In genomic region chr18:77073336-77074093, GRCh38 we compare ENCODE assay signal across 11 cellular contexts. TPM values are rescaled to one million over a fixed set of nuclear protein-coding genes. Genes with fewer than 3 reads are reported as not detected.
A peak's percentile ranks its signal among the peaks of the same experiment; 100 is the strongest.
DNase-seq lines count a peak whose midpoint lies in the region; ATAC-seq and TF ChIP-seq lines count a peak whose summit lies in the region.
"Had no signal": no experiment of that assay in that cellular context is flagged by ENCODE, and none has a peak within 500 bp of the region (broad histone marks: within the 10 kb centered on the region; RNA-seq: fewer than 3 reads in every experiment).

No MANE protein-coding gene starts in this region.

- peaks cover 76% of the 10 kb centered on the region for H3K4me1 Mint-ChIP-seq in dendritic cell treated with granulocyte-macrophage colony-stimulating factor and Interleukin-4, amounts not matched to agents 40 ng/mL and 50 ng/mL, for 4 days (ENCODE audit: low read depth)

- H3K27me3 Mint-ChIP-seq in dendritic cell treated with granulocyte-macrophage colony-stimulating factor and Interleukin-4, amounts not matched to agents 40 ng/mL and 50 ng/mL, for 4 days: no peaks in the 10 kb centered on the region

- intact Hi-C loops in dendritic cell treated with granulocyte-macrophage colony-stimulating factor and Interleukin-4, amounts not matched to agents 40 ng/mL and 50 ng/mL, for 4 days (cut with micrococcal nuclease): no loop called here
- intact Hi-C loops in posterior vena cava (cut with DNase I): no loop called here

- no peak for ATAC-seq in GM21528 (IDR thresholded peaks at IDR 0.05; ENCODE audit: low FRiP score, unreplicated experiment)
- ATAC-seq: GM12878, GM23338 had no signal

- DNase-seq in activated CD8-positive, alpha-beta memory T cell treated with anti-CD3 and anti-CD28 coated beads, Interleukin-2, amount 50 U/mL, for 48 hours: peak; percentile 42
- no peak for DNase-seq in activated CD8-positive, alpha-beta memory T cell treated with anti-CD3 and anti-CD28 coated beads for 24 hours
- peak; percentile 79 for DNase-seq in LNCaP clone FGC (ENCODE audit: low read depth)
- DNase-seq in stimulated activated CD8-positive, alpha-beta memory T cell treated with anti-CD3 and anti-CD28 coated beads, Interleukin-4, amount 100 ng/mL, for 48 hours: peak; percentile 26
- DNase-seq in posterior vena cava (ENCODE audit: low spot score): no peak
- DNase-seq in DMS79 treated with DMSO at 0.1 percent for 48 hours (lab: John Stamatoyannopoulos, UW): no peak
- DNase-seq: anterior cingulate cortex had no signal

- no peaks in the 10 kb centered on the region for H3K9me3 Mint-ChIP-seq in dendritic cell treated with granulocyte-macrophage colony-stimulating factor and Interleukin-4, amounts not matched to agents 40 ng/mL and 50 ng/mL, for 4 days
- H3K9me3 Mint-ChIP-seq: GM23338 had no signal

- H3K4me3 ChIP-seq in LNCaP clone FGC (ENCODE audit: low read depth, low read length): no peak overlapping the region
- H3K4me3 ChIP-seq: GM12878, GM23338 had no signal

- peak overlapping the region; percentile 71 for H3K27ac Mint-ChIP-seq in dendritic cell treated with granulocyte-macrophage colony-stimulating factor and Interleukin-4, amounts not matched to agents 40 ng/mL and 50 ng/mL, for 4 days
- H3K27ac Mint-ChIP-seq: GM23338 had no signal

- no peak overlapping the region for H3K4me3 Mint-ChIP-seq in dendritic cell treated with granulocyte-macrophage colony-stimulating factor and Interleukin-4, amounts not matched to agents 40 ng/mL and 50 ng/mL, for 4 days
- H3K4me3 Mint-ChIP-seq: GM23338 had no signal

- peaks cover 83% of the 10 kb centered on the region for H3K36me3 Mint-ChIP-seq in dendritic cell treated with granulocyte-macrophage colony-stimulating factor and Interleukin-4, amounts not matched to agents 40 ng/mL and 50 ng/mL, for 4 days (ENCODE audit: low read depth)

- no peak for TF ChIP-seq CTCF in LNCaP clone FGC (IDR thresholded peaks at IDR 0.05; ENCODE audit: control insufficient read depth, extremely low read depth, insufficient read depth)

RNA-seq across cellular contexts. Expression of gene MBP, which starts 59.1 kb away (rescaled TPM):
- total RNA-seq in posterior vena cava: 10 to 100 TPM; 41.6 to 42.1 TPM

Comparison
In these comparisons a context has a peak if more than half of its experiments do, and no peak if none do; other contexts are left out.
1. DNase-seq: peak in activated CD8-positive, alpha-beta memory T cell treated with anti-CD3 and anti-CD28 coated beads, Interleukin-2, amount 50 U/mL, for 48 hours (single experiment), LNCaP clone FGC (single experiment) and stimulated activated CD8-positive, alpha-beta memory T cell treated with anti-CD3 and anti-CD28 coated beads, Interleukin-4, amount 100 ng/mL, for 48 hours (single experiment); none in activated CD8-positive, alpha-beta memory T cell treated with anti-CD3 and anti-CD28 coated beads for 24 hours (single experiment), posterior vena cava (single experiment) and DMS79 treated with DMSO at 0.1 percent for 48 hours (single experiment).